Comparison of ENCODE assay signal across 8 cellular contexts in genomic region chr19:40443131-40443929, GRCh38. TPM values are rescaled to one million over a fixed set of nuclear protein-coding genes. Genes with fewer than 3 reads are reported as not detected.
DNase-seq lines count a peak whose midpoint lies in the region; ATAC-seq, FAIRE-seq and TF ChIP-seq lines count a peak whose summit lies in the region.

No MANE protein-coding gene starts in this region.

- peaks cover 41% of the 10 kb centered on the region for H3K79me2 ChIP-seq in astrocyte (ENCODE audit: insufficient read depth, low read length)

- H3K4me3 Mint-ChIP-seq in astrocyte (ENCODE audit: unreplicated experiment), result peak overlapping the region; percentile 97

- peak overlapping the region; percentile 68 for H2AFZ ChIP-seq in astrocyte (ENCODE audit: low read depth, low read length)

- DNase-seq in NCI-H1930 (lab: John Stamatoyannopoulos, UW) (peak; percentile 93 to 98), T-helper 22 cell (ENCODE audit: low read depth) (peak; percentile 99), astrocyte (ENCODE audit: low read depth) (peak; percentile 98), hepatic stellate cell (ENCODE audit: low spot score) (peak; percentile 99), aorta (peak; percentile 99 to 100)

- H3K36me3 Mint-ChIP-seq in astrocyte (ENCODE audit: low read depth, unreplicated experiment), result peaks cover 20% of the 10 kb centered on the region

- ATAC-seq in GM18499 (IDR thresholded peaks at IDR 0.05; ENCODE audit: insufficient read depth, unreplicated experiment) (peak; percentile 66), HG02970 (IDR thresholded peaks at IDR 0.05; ENCODE audit: low FRiP score, unreplicated experiment) (peak; percentile 67), aorta (ENCODE audit: low FRiP score) (peak; percentile 93)

- no peak for FAIRE-seq in astrocyte (lab: Jason Lieb, UNC)

- peaks cover 31% of the 10 kb centered on the region for H4K20me1 ChIP-seq in astrocyte (ENCODE audit: insufficient read depth, low read length)

- H3K27ac ChIP-seq in astrocyte (ENCODE audit: low read depth, low read length) (peak overlapping the region; percentile 96), rectal smooth muscle tissue (ENCODE audit: low read depth, low read length) (peak overlapping the region; percentile 95), aorta (ENCODE audit: low read depth in 1 of 2, low read length in 2 of 2) (peak overlapping the region; percentile 51 to 88)

- peak overlapping the region; percentile 98 for H3K9ac ChIP-seq in astrocyte (ENCODE audit: low read length)
- H3K9ac ChIP-seq in rectal smooth muscle tissue (ENCODE audit: low read length), result peak overlapping the region; percentile 98

- H3K36me3 ChIP-seq in astrocyte (ENCODE audit: insufficient read depth, low read length) (peaks cover 17% of the 10 kb centered on the region), rectal smooth muscle tissue (ENCODE audit: control insufficient read depth, insufficient read depth, low read length) (peaks cover 18% of the 10 kb centered on the region), aorta (ENCODE audit: control insufficient read depth in 1 of 2, insufficient read depth in 2 of 2, low read length in 1 of 2) (peaks cover 3 to 5% of the 10 kb centered on the region in 2 donors)

- H3K27me3 ChIP-seq in astrocyte (ENCODE audit: insufficient read depth, low read length) (no peaks in the 10 kb centered on the region), rectal smooth muscle tissue (ENCODE audit: control insufficient read depth, insufficient read depth, low read length) (no peaks in the 10 kb centered on the region), aorta (ENCODE audit: control insufficient read depth in 1 of 2, insufficient read depth in 2 of 2, low read length in 1 of 2) (no peaks in the 10 kb centered on the region)

- H3K27me3 Mint-ChIP-seq in astrocyte (ENCODE audit: low read depth, unreplicated experiment), result no peaks in the 10 kb centered on the region

- peak overlapping the region; percentile 100 for H3K4me3 ChIP-seq in astrocyte (ENCODE audit: insufficient read depth, low read depth, low read length)
- peak overlapping the region; percentile 99 for H3K4me3 ChIP-seq in rectal smooth muscle tissue (ENCODE audit: low read length)
- H3K4me3 ChIP-seq in aorta (ENCODE audit: low read length in 2 of 2), result peak overlapping the region; percentile 50 to 90

- peak overlapping the region; percentile 99 for H3K27ac Mint-ChIP-seq in astrocyte (ENCODE audit: unreplicated experiment)

- H3K4me1 ChIP-seq in astrocyte (ENCODE audit: insufficient read depth, low read length) (peaks cover 16% of the 10 kb centered on the region), rectal smooth muscle tissue (ENCODE audit: control insufficient read depth, insufficient read depth, low read length) (peaks cover 14% of the 10 kb centered on the region), aorta (ENCODE audit: control insufficient read depth in 1 of 2, insufficient read depth in 2 of 2, low read length in 2 of 2) (no peaks in the 10 kb centered on the region)

- WGBS in aorta, 2 donors, result 0 to 1% methylated on average over 46 to 50 of the region's 50 CpGs

- no peak for TF ChIP-seq CTCF in astrocyte (IDR thresholded peaks at IDR 0.05; ENCODE audit: insufficient read depth, low read depth, low read length)

- no peaks in the 10 kb centered on the region for H3K9me3 Mint-ChIP-seq in astrocyte (ENCODE audit: unreplicated experiment)

- H3K9me3 ChIP-seq in astrocyte (ENCODE audit: insufficient read depth, low read depth, low read length) (no peaks in the 10 kb centered on the region), aorta (ENCODE audit: control insufficient read depth, low read length) (no peaks in the 10 kb centered on the region)

- peaks cover 25% of the 10 kb centered on the region for H3K4me1 Mint-ChIP-seq in astrocyte (ENCODE audit: low read depth, unreplicated experiment)

- H3K4me2 ChIP-seq in astrocyte (ENCODE audit: low read length), result peak overlapping the region; percentile 99

- intact Hi-C loops in aorta (cut with DNase I), result loop anchor here in 1 of 2 donors (1.0 to 10.0 kb wide), 3 partner anchors 22 to 361 kb away; partner anchors contain the start of genes C19orf47 and PLD3

RNA-seq across cellular contexts. Expression of gene SERTAD3, which starts 0.8 kb away (rescaled TPM):
- total RNA-seq in astrocyte (49.7 and 58.5 TPM in 2 replicates), aorta (10 to 100 TPM; 34.8 to 46.3 TPM)
- polyA plus RNA-seq in aorta, result 10 to 100 TPM; 25.0 to 28.5 TPM

RNA-seq across cellular contexts. Expression of gene SERTAD1, which starts 17.5 kb away (rescaled TPM):
- 21.6 and 22.9 TPM in 2 replicates for total RNA-seq in astrocyte
- total RNA-seq in aorta, result 10 to 100 TPM; 19.7 to 27.8 TPM
- 10 to 100 TPM; 13.0 to 15.8 TPM for polyA plus RNA-seq in aorta

RNA-seq across cellular contexts. Expression of gene BLVRB, which starts 22.2 kb away (rescaled TPM):
- total RNA-seq in astrocyte (27.1 and 32.7 TPM in 2 replicates), aorta (10 to 100 TPM; 72.3 to 77.1 TPM)
- polyA plus RNA-seq in aorta, result 100 to 1,000 TPM in 1 of 2 donors, 10 to 100 TPM in 1; 96.8 to 134 TPM

RNA-seq across cellular contexts. Expression of gene SPTBN4, which starts 23.5 kb away (rescaled TPM):
- total RNA-seq in astrocyte, result 0.41 and 0.53 TPM in 2 replicates
- 1 to 10 TPM; 1.3 to 3.6 TPM for total RNA-seq in aorta
- polyA plus RNA-seq in aorta, result 1 to 10 TPM in 1 of 2 donors, under 1 TPM in 1; 0.25 to 4.1 TPM

RNA-seq across cellular contexts. Expression of gene PRX, which starts 30.2 kb away (rescaled TPM):
- total RNA-seq in astrocyte (1.5 and 2.6 TPM in 2 replicates), aorta (1 to 10 TPM; 4.9 to 7.6 TPM)
- 1 to 10 TPM; 3.1 to 5.2 TPM for polyA plus RNA-seq in aorta

Comparison
In these comparisons a context has a peak if more than half of its experiments do, and no peak if none do; other contexts are left out.
1. Peak in every context shown above with its lines: DNase-seq, ATAC-seq, H3K4me3 ChIP-seq and H3K27ac ChIP-seq.